ENCODE assay signal across 10 cellular contexts in the genomic region with DNA sequence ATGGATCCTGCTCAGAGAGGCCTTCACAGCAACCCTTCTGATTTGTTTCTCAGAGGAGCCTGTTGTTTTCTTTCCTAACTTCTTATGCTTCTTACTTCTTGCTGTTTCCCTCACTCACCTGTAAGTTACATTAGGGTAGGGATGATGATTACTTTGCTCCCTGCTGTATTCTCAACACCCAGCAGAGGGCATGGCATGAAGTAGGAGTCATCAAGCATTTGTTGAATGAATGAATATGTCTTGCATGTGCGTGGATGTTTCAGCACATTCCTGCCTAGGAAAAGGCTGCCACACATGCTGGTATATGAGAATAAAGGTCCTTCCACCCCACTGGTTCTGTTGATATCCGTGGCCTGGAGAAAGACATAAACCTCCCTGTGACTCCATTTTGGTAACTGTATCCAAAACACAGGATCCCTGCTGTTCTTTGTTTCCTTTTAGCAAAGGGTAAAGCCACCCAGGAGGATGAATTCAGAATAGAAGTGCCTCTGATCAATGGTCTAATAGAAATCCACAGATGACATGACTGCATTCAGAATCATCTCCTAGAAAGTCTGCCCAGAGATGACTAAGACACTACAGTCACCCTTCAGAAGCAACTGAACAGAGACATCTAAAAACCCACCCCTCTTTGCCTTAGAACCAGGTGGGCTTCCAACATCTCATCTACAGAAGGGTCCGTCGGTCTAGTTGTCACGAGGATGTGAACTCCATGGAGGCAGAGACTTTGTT.
DNase-seq lines count a peak whose midpoint lies in the region; ATAC-seq and TF ChIP-seq lines count a peak whose summit lies in the region.
"Had no signal": no experiment of that assay in that cellular context is flagged by ENCODE, and none has a peak within 500 bp of the region (broad histone marks: within the 10 kb centered on the region; RNA-seq: fewer than 3 reads in every experiment).

No MANE protein-coding gene starts in this region.

- H3K27ac ChIP-seq in right lobe of liver (no peak overlapping the region), ovary (no peak overlapping the region)
- H3K27ac ChIP-seq in naive thymus-derived CD4-positive, alpha-beta T cell (ENCODE audit: low read depth, low read length), result no peak overlapping the region
- H3K27ac ChIP-seq: SJCRH30 had no signal

- WGBS in right lobe of liver (ENCODE audit: insufficient coverage, low coverage, low lambda C conversion rate, missing lambda C conversion rate), result 59% methylated on average over 5 of the region's 5 CpGs
- WGBS in ovary, 3 donors, result 80 to 84% (median 83%) methylated on average over 5 of the region's 5 CpGs

- CTCF ChIA-PET in Calu3 (lab: Charles Lee), result interaction anchor here (0.6 to 1.5 kb wide), 2 partner anchors 8 to 318 kb away, joined by 3 to 4 read pairs; no protein-coding TSS in a partner anchor
- CTCF ChIA-PET in HEK293T (lab: Yijun Ruan, JAX), result interaction anchor here (1.1 kb wide), 1 partner anchor 8 kb away, joined by 3 read pairs; no protein-coding TSS in a partner anchor
- CTCF ChIA-PET in WTC11 (lab: Charles Lee), result interaction anchor here (1.4 to 1.6 kb wide), 2 partner anchors 8 to 373 kb away, joined by 3 to 7 read pairs; no protein-coding TSS in a partner anchor
- CTCF ChIA-PET in naive thymus-derived CD4-positive, alpha-beta T cell (lab: Charles Lee), result no interaction called here

- intact Hi-C loops in Calu3 (cut with micrococcal nuclease; ENCODE audit: unreplicated experiment), result no loop called here
- intact Hi-C loops in right lobe of liver (cut with DNase I), result no loop called here
- intact Hi-C loops in ovary (cut with DNase I), result no loop called here
- intact Hi-C loops in naive thymus-derived CD4-positive, alpha-beta T cell (cut with micrococcal nuclease), result no loop called here

- H3K9me3 ChIP-seq in right lobe of liver, result no peaks in the 10 kb centered on the region
- no peaks in the 10 kb centered on the region for H3K9me3 ChIP-seq in ovary
- H3K9me3 ChIP-seq in naive thymus-derived CD4-positive, alpha-beta T cell (ENCODE audit: control insufficient read depth in 2 of 3, low read length in 3 of 3), result no peaks in the 10 kb centered on the region
- H3K9me3 ChIP-seq: SJCRH30 had no signal

- no peaks in the 10 kb centered on the region for H3K36me3 Mint-ChIP-seq in Calu3 (ENCODE audit: insufficient read depth, unreplicated experiment)
- H3K36me3 Mint-ChIP-seq in WTC11, result peaks cover 18% of the 10 kb centered on the region
- H3K36me3 Mint-ChIP-seq in naive thymus-derived CD4-positive, alpha-beta T cell, result no peaks in the 10 kb centered on the region

- H3K36me3 ChIP-seq in right lobe of liver (no peaks in the 10 kb centered on the region), ovary (no peaks in the 10 kb centered on the region)
- no peaks in the 10 kb centered on the region for H3K36me3 ChIP-seq in naive thymus-derived CD4-positive, alpha-beta T cell (ENCODE audit: control insufficient read depth in 2 of 3, insufficient read depth in 3 of 3, low read length in 3 of 3)
- H3K36me3 ChIP-seq: SJCRH30 had no signal

- H3K9me3 Mint-ChIP-seq in Calu3 (ENCODE audit: low read depth, unreplicated experiment) (no peaks in the 10 kb centered on the region), WTC11 (no peaks in the 10 kb centered on the region)
- no peaks in the 10 kb centered on the region for H3K9me3 Mint-ChIP-seq in naive thymus-derived CD4-positive, alpha-beta T cell

- DNase-seq in Calu3, result no peak
- DNase-seq in HEK293T (ENCODE audit: extremely low spot score), result peak; percentile 53
- DNase-seq in WTC11 (ENCODE audit: low spot score), result peak; percentile 26
- no peak for DNase-seq in right lobe of liver
- DNase-seq in ovary, result no peak
- DNase-seq in naive thymus-derived CD4-positive, alpha-beta T cell, result no peak
- no peak for DNase-seq in stimulated activated CD4-positive, alpha-beta T cell treated with anti-CD3 and anti-CD28 coated beads, Interleukin-4, amount 100 ng/mL, for 1 hour

- no peak for TF ChIP-seq POLR2A in right lobe of liver (IDR thresholded peaks at IDR 0.05)
- no peak for TF ChIP-seq POLR2A in ovary (IDR thresholded peaks at IDR 0.05)

- peak; percentile 19 for TF ChIP-seq CTCF in Calu3 (IDR thresholded peaks at IDR 0.05; ENCODE audit: unreplicated experiment)
- TF ChIP-seq CTCF in WTC11 (IDR thresholded peaks at IDR 0.05), result no peak
- peak in 3 of 4 donors; percentile 18 to 30 (median 27) for TF ChIP-seq CTCF in right lobe of liver (IDR thresholded peaks at IDR 0.05)
- no peak for TF ChIP-seq CTCF in ovary (IDR thresholded peaks at IDR 0.05)

- POLR2A ChIA-PET in HEK293T (lab: Yijun Ruan, JAX) (no interaction called here), WTC11 (lab: Charles Lee) (interaction anchor here (0.6 kb wide), 1 partner anchor 8 kb away, joined by 3 read pairs; no protein-coding TSS in a partner anchor)
- POLR2A ChIA-PET in naive thymus-derived CD4-positive, alpha-beta T cell (lab: Charles Lee), result no interaction called here

- TF ChIP-seq EP300 in ovary (IDR thresholded peaks at IDR 0.05), result no peak

- peak; percentile 86 for ATAC-seq in WTC11
- ATAC-seq in right lobe of liver, result peak in 1 of 4 donors; percentile 18
- no peak for ATAC-seq in GM21528 (IDR thresholded peaks at IDR 0.05; ENCODE audit: low FRiP score, unreplicated experiment)
- no peak for ATAC-seq in naive thymus-derived CD4-positive, alpha-beta T cell
- ATAC-seq: sciatic nerve had no signal

- H3K4me3 Mint-ChIP-seq in Calu3 (ENCODE audit: low read depth, unreplicated experiment) (no peak overlapping the region), WTC11 (no peak overlapping the region)
- H3K4me3 Mint-ChIP-seq in naive thymus-derived CD4-positive, alpha-beta T cell, result no peak overlapping the region

- no peaks in the 10 kb centered on the region for H3K4me1 ChIP-seq in right lobe of liver
- no peaks in the 10 kb centered on the region for H3K4me1 ChIP-seq in ovary (ENCODE audit: insufficient read depth)
- no peaks in the 10 kb centered on the region for H3K4me1 ChIP-seq in naive thymus-derived CD4-positive, alpha-beta T cell (ENCODE audit: control insufficient read depth in 2 of 2, insufficient read depth in 2 of 2, low read length in 2 of 2)
- H3K4me1 ChIP-seq: SJCRH30 had no signal

- H3K4me3 ChIP-seq in right lobe of liver (no peak overlapping the region), ovary (no peak overlapping the region)
- no peak overlapping the region for H3K4me3 ChIP-seq in naive thymus-derived CD4-positive, alpha-beta T cell (ENCODE audit: low read length)
- H3K4me3 ChIP-seq: SJCRH30 had no signal

- H3K27me3 ChIP-seq in right lobe of liver, result no peaks in the 10 kb centered on the region
- H3K27me3 ChIP-seq in ovary, result no peaks in the 10 kb centered on the region
- H3K27me3 ChIP-seq in naive thymus-derived CD4-positive, alpha-beta T cell (ENCODE audit: control insufficient read depth in 2 of 2, insufficient read depth in 2 of 2, low read length in 2 of 2), result no peaks in the 10 kb centered on the region

- H3K27ac Mint-ChIP-seq in Calu3 (ENCODE audit: unreplicated experiment) (no peak overlapping the region), WTC11 (no peak overlapping the region)
- no peak overlapping the region for H3K27ac Mint-ChIP-seq in naive thymus-derived CD4-positive, alpha-beta T cell

- H3K4me1 Mint-ChIP-seq in Calu3 (ENCODE audit: low read depth, unreplicated experiment) (no peaks in the 10 kb centered on the region), WTC11 (peaks cover 20% of the 10 kb centered on the region)
- no peaks in the 10 kb centered on the region for H3K4me1 Mint-ChIP-seq in naive thymus-derived CD4-positive, alpha-beta T cell

- H3K27me3 Mint-ChIP-seq in Calu3 (ENCODE audit: unreplicated experiment) (peaks cover 77% of the 10 kb centered on the region), WTC11 (ENCODE audit: low read depth) (no peaks in the 10 kb centered on the region; the same call in 1 of the 2 replicates)
- peaks cover 0 to 61% (median 36%) of the 10 kb centered on the region in 5 donors for H3K27me3 Mint-ChIP-seq in naive thymus-derived CD4-positive, alpha-beta T cell

- BruUV-seq in Calu3 (replicated peaks; lab: Mats Ljungman, UMichigan), result no TSS peak

TF ChIP-seq in HEK293T, 16 proteins besides CTCF, POLR2A, EP300 and RAD21 (continues in another document):
- no peak for TF ChIP-seq CTBP1 (IDR thresholded peaks at IDR 0.05; ENCODE audit: borderline replicate concordance)
- no peak for TF ChIP-seq NFRKB (IDR thresholded peaks at IDR 0.05)
- TF ChIP-seq ZNF384 (IDR thresholded peaks at IDR 0.05), result no peak
- TF ChIP-seq FOXA1 (IDR thresholded peaks at IDR 0.05), result no peak
- no peak for TF ChIP-seq ARNT (IDR thresholded peaks at IDR 0.05)
- no peak for TF ChIP-seq TARDBP (IDR thresholded peaks at IDR 0.05)
- TF ChIP-seq FOXM1 (IDR thresholded peaks at IDR 0.05; ENCODE audit: borderline replicate concordance), result no peak
- TF ChIP-seq, protein P1, sequence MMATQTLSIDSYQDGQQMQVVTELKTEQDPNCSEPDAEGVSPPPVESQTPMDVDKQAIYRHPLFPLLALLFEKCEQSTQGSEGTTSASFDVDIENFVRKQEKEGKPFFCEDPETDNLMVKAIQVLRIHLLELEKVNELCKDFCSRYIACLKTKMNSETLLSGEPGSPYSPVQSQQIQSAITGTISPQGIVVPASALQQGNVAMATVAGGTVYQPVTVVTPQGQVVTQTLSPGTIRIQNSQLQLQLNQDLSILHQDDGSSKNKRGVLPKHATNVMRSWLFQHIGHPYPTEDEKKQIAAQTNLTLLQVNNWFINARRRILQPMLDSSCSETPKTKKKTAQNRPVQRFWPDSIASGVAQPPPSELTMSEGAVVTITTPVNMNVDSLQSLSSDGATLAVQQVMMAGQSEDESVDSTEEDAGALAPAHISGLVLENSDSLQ (IDR thresholded peaks at IDR 0.05), result no peak
- no peak for TF ChIP-seq LEF1 (IDR thresholded peaks at IDR 0.05; ENCODE audit: borderline replicate concordance)

TF ChIP-seq in WTC11, 78 proteins besides CTCF, POLR2A, EP300 and RAD21:
- no peak for TF ChIP-seq ETV6 (CRISPR knock-in tag; IDR thresholded peaks at IDR 0.05)
- no peak for TF ChIP-seq MYBL2 (CRISPR knock-in tag; IDR thresholded peaks at IDR 0.05)
- TF ChIP-seq ESRRA (CRISPR knock-in tag; IDR thresholded peaks at IDR 0.05; ENCODE audit: borderline replicate concordance), result no peak
- no peak for TF ChIP-seq IRF2 (CRISPR knock-in tag; IDR thresholded peaks at IDR 0.05; ENCODE audit: borderline replicate concordance, low read depth)
- TF ChIP-seq, protein P2, sequence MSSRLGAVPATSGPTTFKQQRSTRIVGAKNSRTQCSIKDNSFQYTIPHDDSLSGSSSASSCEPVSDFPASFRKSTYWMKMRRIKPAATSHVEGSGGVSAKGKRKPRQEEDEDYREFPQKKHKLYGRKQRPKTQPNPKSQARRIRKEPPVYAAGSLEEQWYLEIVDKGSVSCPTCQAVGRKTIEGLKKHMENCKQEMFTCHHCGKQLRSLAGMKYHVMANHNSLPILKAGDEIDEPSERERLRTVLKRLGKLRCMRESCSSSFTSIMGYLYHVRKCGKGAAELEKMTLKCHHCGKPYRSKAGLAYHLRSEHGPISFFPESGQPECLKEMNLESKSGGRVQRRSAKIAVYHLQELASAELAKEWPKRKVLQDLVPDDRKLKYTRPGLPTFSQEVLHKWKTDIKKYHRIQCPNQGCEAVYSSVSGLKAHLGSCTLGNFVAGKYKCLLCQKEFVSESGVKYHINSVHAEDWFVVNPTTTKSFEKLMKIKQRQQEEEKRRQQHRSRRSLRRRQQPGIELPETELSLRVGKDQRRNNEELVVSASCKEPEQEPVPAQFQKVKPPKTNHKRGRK (CRISPR knock-in tag; IDR thresholded peaks at IDR 0.05; ENCODE audit: borderline replicate concordance), result no peak
- no peak for TF ChIP-seq SP1 (CRISPR knock-in tag; conservative IDR thresholded peaks at IDR 0.05)

Comparison
In these comparisons a context has a peak if more than half of its experiments do, and no peak if none do; other contexts are left out.
1. DNase-seq: peak in HEK293T (single experiment) and WTC11 (single experiment); none in Calu3 (single experiment), right lobe of liver (0 of 3), ovary (0 of 5), naive thymus-derived CD4-positive, alpha-beta T cell (0 of 9) and stimulated activated CD4-positive, alpha-beta T cell treated with anti-CD3 and anti-CD28 coated beads, Interleukin-4, amount 100 ng/mL, for 1 hour (single experiment).
2. CTCF ChIP-seq: peak in Calu3 (single experiment) and right lobe of liver (3 of 4); none in WTC11 (single experiment) and ovary (0 of 3).